Comparison of ENCODE assay signal across 17 cellular contexts in genomic region chr1:28071813-28072212, GRCh38. TPM values are rescaled to one million over a fixed set of nuclear protein-coding genes. Genes with fewer than 3 reads are reported as not detected.
DNase-seq lines count a peak whose midpoint lies in the region; ATAC-seq and FAIRE-seq lines count a peak whose summit lies in the region.
"Had no signal": no experiment of that assay in that cellular context is flagged by ENCODE, and none has a peak within 500 bp of the region (broad histone marks: within the 10 kb centered on the region; RNA-seq: fewer than 3 reads in every experiment).

No MANE protein-coding gene starts in this region.

- H3K27me3 Mint-ChIP-seq in activated naive CD4-positive, alpha-beta T cell treated with anti-CD3 and anti-CD28 coated beads, Interleukin-2, amount 50 U/mL, for 24 hours = no peaks in the 10 kb centered on the region
- H3K27me3 Mint-ChIP-seq in memory B cell = no peaks in the 10 kb centered on the region
- H3K27me3 Mint-ChIP-seq: T-cell had no signal

- FAIRE-seq in RCC 7860 (lab: Jason Lieb, UNC) = peak; percentile 18
- FAIRE-seq: HTR-8/SVneo had no signal

- no peak for ATAC-seq in activated naive CD4-positive, alpha-beta T cell treated with anti-CD3 and anti-CD28 coated beads, Interleukin-2, amount 50 U/mL, for 72 hours
- no peak for ATAC-seq in memory B cell (ENCODE audit: low read depth)
- no peak for ATAC-seq in HG03196 (IDR thresholded peaks at IDR 0.05; ENCODE audit: unreplicated experiment)
- ATAC-seq in HG03025 (IDR thresholded peaks at IDR 0.05; ENCODE audit: low FRiP score, unreplicated experiment) = no peak
- ATAC-seq in HG02642 (IDR thresholded peaks at IDR 0.05; ENCODE audit: poor library complexity, unreplicated experiment) = no peak
- ATAC-seq: T-cell had no signal

- no peaks in the 10 kb centered on the region for H3K9me3 Mint-ChIP-seq in activated naive CD4-positive, alpha-beta T cell treated with anti-CD3 and anti-CD28 coated beads, Interleukin-2, amount 50 U/mL, for 24 hours
- H3K9me3 Mint-ChIP-seq in activated naive CD4-positive, alpha-beta T cell treated with anti-CD3 and anti-CD28 coated beads, Interleukin-2, amount 50 U/mL, for 72 hours = no peaks in the 10 kb centered on the region
- H3K9me3 Mint-ChIP-seq in memory B cell = no peaks in the 10 kb centered on the region
- H3K9me3 Mint-ChIP-seq: H9, T-cell had no signal

- DNase-seq in activated naive CD4-positive, alpha-beta T cell treated with anti-CD3 and anti-CD28 coated beads, Interleukin-2, amount 50 U/mL, for 72 hours (ENCODE audit: low spot score in 2 of 2) = no peak
- no peak for DNase-seq in RCC 7860 (ENCODE audit: low spot score)
- DNase-seq in memory B cell (ENCODE audit: low spot score in 2 of 2) = no peak
- DNase-seq in activated naive CD4-positive, alpha-beta T cell treated with anti-CD3 and anti-CD28 coated beads, Interleukin-2, amount 50 U/mL, for 16 hours = no peak
- DNase-seq: DMS 273 treated with DMSO at 0.1 percent for 48 hours, GF-D8, H9, NCI-H1436, NCI-H2029, NCI-H2171, NCI-H774, T-cell had no signal

- H3K4me3 Mint-ChIP-seq in activated naive CD4-positive, alpha-beta T cell treated with anti-CD3 and anti-CD28 coated beads, Interleukin-2, amount 50 U/mL, for 24 hours = no peak overlapping the region
- H3K4me3 Mint-ChIP-seq in memory B cell = no peak overlapping the region
- H3K4me3 Mint-ChIP-seq: H9, T-cell had no signal

- peaks cover 50% of the 10 kb centered on the region for H3K4me1 Mint-ChIP-seq in activated naive CD4-positive, alpha-beta T cell treated with anti-CD3 and anti-CD28 coated beads, Interleukin-2, amount 50 U/mL, for 24 hours
- peaks cover 26% of the 10 kb centered on the region for H3K4me1 Mint-ChIP-seq in memory B cell
- H3K4me1 Mint-ChIP-seq: H9 had no signal

- H3K36me3 Mint-ChIP-seq in activated naive CD4-positive, alpha-beta T cell treated with anti-CD3 and anti-CD28 coated beads, Interleukin-2, amount 50 U/mL, for 24 hours = no peaks in the 10 kb centered on the region
- no peaks in the 10 kb centered on the region for H3K36me3 Mint-ChIP-seq in activated naive CD4-positive, alpha-beta T cell treated with anti-CD3 and anti-CD28 coated beads, Interleukin-2, amount 50 U/mL, for 72 hours
- H3K36me3 Mint-ChIP-seq in memory B cell = peaks cover 4% of the 10 kb centered on the region

- H3K27ac Mint-ChIP-seq in activated naive CD4-positive, alpha-beta T cell treated with anti-CD3 and anti-CD28 coated beads, Interleukin-2, amount 50 U/mL, for 24 hours = peak overlapping the region; percentile 51
- peak overlapping the region in 1 of 2 donors; percentile 36 for H3K27ac Mint-ChIP-seq in activated naive CD4-positive, alpha-beta T cell treated with anti-CD3 and anti-CD28 coated beads, Interleukin-2, amount 50 U/mL, for 72 hours
- peak overlapping the region; percentile 28 for H3K27ac Mint-ChIP-seq in memory B cell
- H3K27ac Mint-ChIP-seq: H9 had no signal

RNA-seq across cellular contexts. Expression of gene EYA3, which starts 16.6 kb away (rescaled TPM):
- 10 to 100 TPM; 33.1 to 34.4 TPM for total RNA-seq in activated naive CD4-positive, alpha-beta T cell treated with anti-CD3 and anti-CD28 coated beads, Interleukin-2, amount 50 U/mL, for 72 hours
